ENCODE assay signal across 15 cellular contexts in the genomic region with DNA sequence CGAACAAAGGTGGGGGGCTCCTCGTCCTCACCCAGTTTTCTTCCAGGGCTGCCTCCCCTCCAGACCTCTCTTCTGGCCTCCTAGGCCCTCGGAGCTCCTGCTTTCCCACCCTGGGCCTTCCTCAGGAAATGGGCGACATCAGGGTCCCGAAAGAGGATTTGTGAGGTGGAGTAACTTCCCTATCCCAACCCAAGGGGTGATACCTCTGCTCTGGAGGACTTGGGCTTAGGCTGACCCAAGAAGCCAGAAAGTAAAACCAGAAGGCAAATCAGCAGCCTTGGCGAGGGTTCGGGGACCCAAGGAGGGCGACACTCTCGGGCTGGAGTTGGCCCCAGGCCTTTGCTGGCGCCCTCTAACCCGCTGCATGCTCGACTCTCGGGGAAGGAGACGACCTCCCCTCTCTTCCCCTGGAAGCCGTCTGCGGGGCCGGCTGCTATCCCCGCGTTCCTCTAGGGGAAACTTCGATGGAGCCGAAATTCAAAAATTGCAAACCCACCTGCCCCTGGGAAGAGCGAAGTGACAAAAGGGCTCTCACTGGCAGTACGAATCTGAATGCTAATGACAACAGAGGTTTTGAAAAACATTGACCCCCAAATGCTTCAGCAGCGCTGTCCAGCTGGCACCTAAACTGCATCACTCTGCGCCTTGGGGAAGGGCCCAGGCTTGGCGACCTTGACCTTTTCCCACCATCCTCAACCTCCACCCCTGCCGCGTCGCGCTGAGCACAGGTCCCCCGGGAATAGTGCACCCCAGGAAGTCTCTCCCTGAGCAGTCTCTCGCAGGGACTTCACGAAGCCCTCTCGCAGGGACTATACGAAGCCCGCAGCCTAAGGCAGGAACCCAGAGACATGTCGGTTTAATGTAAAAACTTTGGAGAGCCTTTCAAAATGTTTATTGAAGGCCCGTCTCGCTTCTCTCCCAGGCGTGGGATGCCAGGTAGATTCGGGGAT. TPM values are rescaled to one million over a fixed set of nuclear protein-coding genes. Genes with fewer than 3 reads are reported as not detected.
DNase-seq lines count a peak whose midpoint lies in the region; ATAC-seq and TF ChIP-seq lines count a peak whose summit lies in the region.
"Had no signal": no experiment of that assay in that cellular context is flagged by ENCODE, and none has a peak within 500 bp of the region (broad histone marks: within the 10 kb centered on the region; RNA-seq: fewer than 3 reads in every experiment).

No MANE protein-coding gene starts in this region.

- H4K8ac ChIP-seq in mesendoderm (ENCODE audit: low read depth, low read length) = no peak overlapping the region

- no peak overlapping the region for H2BK15ac ChIP-seq in mesendoderm (replicated peaks; ENCODE audit: low read depth)

- H3K27ac Mint-ChIP-seq in stimulated activated naive B cell treated with anti-CD40 and anti-IgM and Interleukin-4, amounts not matched to agents 10 μg/mL and 1 μg/mL and 100 μg/mL, for 72 hours = peak overlapping the region; percentile 91

- no peak overlapping the region for H2BK5ac ChIP-seq in mesendoderm (ENCODE audit: low read length)

- no peak for TF ChIP-seq CTCF in Panc1 (IDR thresholded peaks at IDR 0.05)

- POLR2A ChIA-PET in Panc1 (lab: Charles Lee) = no interaction called here

- H3K36me3 ChIP-seq in Panc1 (ENCODE audit: control insufficient read depth, insufficient read depth, low read length) (no peaks in the 10 kb centered on the region), mesendoderm (ENCODE audit: control insufficient read depth, insufficient read depth, low read length) (no peaks in the 10 kb centered on the region)
- H3K36me3 ChIP-seq: upper lobe of left lung had no signal

- H3K27me3 Mint-ChIP-seq in stimulated activated naive B cell treated with anti-CD40 and anti-IgM and Interleukin-4, amounts not matched to agents 10 μg/mL and 1 μg/mL and 100 μg/mL, for 72 hours = peaks cover 70 to 82% of the 10 kb centered on the region in 2 donors

- peak overlapping the region; percentile 15 for H3K56ac ChIP-seq in mesendoderm (ENCODE audit: low read length)

- no peak overlapping the region for H3K18ac ChIP-seq in mesendoderm (ENCODE audit: low read length)

- H3K27ac ChIP-seq in Panc1 (ENCODE audit: low read length) = peak overlapping the region; percentile 82
- no peak overlapping the region for H3K27ac ChIP-seq in mesendoderm (ENCODE audit: low read depth, low read length)
- H3K27ac ChIP-seq: upper lobe of left lung had no signal

- CTCF ChIA-PET in Panc1 (lab: Charles Lee) = no interaction called here

- H3K4me3 Mint-ChIP-seq in stimulated activated naive B cell treated with anti-CD40 and anti-IgM and Interleukin-4, amounts not matched to agents 10 μg/mL and 1 μg/mL and 100 μg/mL, for 72 hours = peak overlapping the region; percentile 62 to 87

- H3K79me2 ChIP-seq in mesendoderm (ENCODE audit: control insufficient read depth, insufficient read depth, low read length) = no peaks in the 10 kb centered on the region

- H3K4me1 ChIP-seq in Panc1 (ENCODE audit: control insufficient read depth, insufficient read depth, low read length) (0 out of 2 replicates have a peak, but pooled peaks cover 3% of the 10 kb centered on the region), mesendoderm (ENCODE audit: control insufficient read depth, low read depth, low read length) (peaks cover 2% of the 10 kb centered on the region)

- H3K4me1 Mint-ChIP-seq in stimulated activated naive B cell treated with anti-CD40 and anti-IgM and Interleukin-4, amounts not matched to agents 10 μg/mL and 1 μg/mL and 100 μg/mL, for 72 hours = peaks cover 38 to 55% of the 10 kb centered on the region in 2 donors

- peaks cover 6 to 8% of the 10 kb centered on the region in 2 donors for H3K9me3 Mint-ChIP-seq in stimulated activated naive B cell treated with anti-CD40 and anti-IgM and Interleukin-4, amounts not matched to agents 10 μg/mL and 1 μg/mL and 100 μg/mL, for 72 hours

- peaks cover under 1 to 17% of the 10 kb centered on the region in 2 donors for H3K36me3 Mint-ChIP-seq in stimulated activated naive B cell treated with anti-CD40 and anti-IgM and Interleukin-4, amounts not matched to agents 10 μg/mL and 1 μg/mL and 100 μg/mL, for 72 hours

- H3K4me3 ChIP-seq in Panc1 (ENCODE audit: low read depth in 2 of 2, low read length in 2 of 2) (peak overlapping the region; percentile 55 to 68), mesendoderm (ENCODE audit: low read length) (no peak overlapping the region)
- H3K4me3 ChIP-seq: lung had no signal

- H3K9ac ChIP-seq in mesendoderm (ENCODE audit: low read length) = no peak overlapping the region

- no peaks in the 10 kb centered on the region for H3K9me3 ChIP-seq in Panc1 (ENCODE audit: control insufficient read depth, insufficient read depth, low read depth, low read length)
- H3K9me3 ChIP-seq: upper lobe of left lung had no signal

- DNase-seq in activated T-cell treated with anti-CD3 and anti-CD28 coated beads, Interleukin-2, amount 50 U/mL, for 48 hours = peak; percentile 24 to 27
- DNase-seq in activated T-cell treated with anti-CD3 and anti-CD28 coated beads, Interleukin-2, amount 50 U/mL, for 1 hour = no peak
- DNase-seq in Panc1 (ENCODE audit: low read depth, low spot score) (no peak), mesendoderm (no peak), NCI-H748 treated with DMSO at 0.1 percent for 48 hours (lab: John Stamatoyannopoulos, UW) (no peak), midbrain (lab: John Stamatoyannopoulos, UW) (no peak)
- no peak for DNase-seq in stimulated activated naive B cell treated with anti-CD40 and anti-IgM and Interleukin-4, amounts not matched to agents 10 μg/mL and 1 μg/mL and 100 μg/mL, for 72 hours
- DNase-seq: amygdala; NCI-H82; stimulated activated CD4-positive, alpha-beta T cell treated with anti-CD3 and anti-CD28 coated beads, Interleukin-4, amount 100 ng/mL, for 4 hours; SW 1271 had no signal

- no peak overlapping the region for H2BK120ac ChIP-seq in mesendoderm (ENCODE audit: low read depth, low read length)

- WGBS in mesendoderm (ENCODE audit: extremely low coverage, insufficient coverage, low lambda C conversion rate) = no CpG with 5 or more reads among the region's 41 CpGs

- no peak overlapping the region for H4K5ac ChIP-seq in mesendoderm (ENCODE audit: low read length)

- H3K27me3 ChIP-seq in Panc1 (ENCODE audit: control insufficient read depth, insufficient read depth, low read length) (no peaks in the 10 kb centered on the region), mesendoderm (ENCODE audit: insufficient read depth, low read length, poor library complexity) (peaks cover 92% of the 10 kb centered on the region)

- H2AK5ac ChIP-seq in mesendoderm (ENCODE audit: low read length) = no peak overlapping the region

- H3K4ac ChIP-seq in mesendoderm (ENCODE audit: low read depth, low read length) = no peak overlapping the region

- no peak overlapping the region for H3K4me2 ChIP-seq in mesendoderm (ENCODE audit: low read length)

- H3K79me1 ChIP-seq in mesendoderm (ENCODE audit: low read length) = no peaks in the 10 kb centered on the region

- ATAC-seq in Panc1 (no peak), GM19397 (IDR thresholded peaks at IDR 0.05; ENCODE audit: unreplicated experiment) (no peak)
- no peak for ATAC-seq in stimulated activated naive B cell treated with anti-CD40 and anti-IgM and Interleukin-4, amounts not matched to agents 10 μg/mL and 1 μg/mL and 100 μg/mL, for 72 hours (replicated peaks)

- in situ Hi-C loops in Panc1 (cut with HindIII; ENCODE audit: low pct_unique_long_range_greater_than_20kb, low sequenced_read_pairs) = no loop called here

- no TSS peak for BruUV-seq in Panc1 (replicated peaks; lab: Mats Ljungman, UMichigan)

- intact Hi-C loops in Panc1 (cut with micrococcal nuclease; ENCODE audit: unreplicated experiment) = no loop called here

- peak overlapping the region; percentile 45 for H3K23ac ChIP-seq in mesendoderm (ENCODE audit: low read length)

RNA-seq across cellular contexts. Expression of gene PDX1, which starts 2.4 kb away (rescaled TPM):
- 3.4 TPM for total RNA-seq in Panc1 (2021; ENCODE audit: unreplicated experiment)
- polyA plus RNA-seq in Panc1 (2012; ENCODE audit: insufficient read length) = 2.9 TPM
- polyA plus RNA-seq in mesendoderm (2013, experiment 1 of 2) = not detected
- polyA plus RNA-seq in mesendoderm (2013, experiment 2 of 2) = not detected
- total RNA-seq: frontal cortex, lung, upper lobe of left lung had no signal
- polyA plus RNA-seq: lung had no signal

RNA-seq across cellular contexts. Expression of gene CDX2, which starts 46.9 kb away (rescaled TPM):
- 5.1 TPM for total RNA-seq in Panc1 (2021; ENCODE audit: unreplicated experiment)
- 4.9 TPM for polyA plus RNA-seq in Panc1 (2012; ENCODE audit: insufficient read length)
- 1.7 TPM for polyA plus RNA-seq in mesendoderm (2013, experiment 1 of 2)
- 1.8 TPM for polyA plus RNA-seq in mesendoderm (2013, experiment 2 of 2)
- total RNA-seq: frontal cortex had no signal
- polyA plus RNA-seq: lung had no signal

Comparison
In these comparisons a context has a peak if more than half of its experiments do, and no peak if none do; other contexts are left out.
1. DNase-seq: peak in activated T-cell treated with anti-CD3 and anti-CD28 coated beads, Interleukin-2, amount 50 U/mL, for 48 hours (2 of 2); none in activated T-cell treated with anti-CD3 and anti-CD28 coated beads, Interleukin-2, amount 50 U/mL, for 1 hour (single experiment), Panc1 (single experiment), mesendoderm (single experiment), stimulated activated naive B cell treated with anti-CD40 and anti-IgM and Interleukin-4, amounts not matched to agents 10 μg/mL and 1 μg/mL and 100 μg/mL, for 72 hours (single experiment), NCI-H748 treated with DMSO at 0.1 percent for 48 hours (single experiment) and midbrain (single experiment).